ENCODE assay signal across 6 cellular contexts in the genomic region with DNA sequence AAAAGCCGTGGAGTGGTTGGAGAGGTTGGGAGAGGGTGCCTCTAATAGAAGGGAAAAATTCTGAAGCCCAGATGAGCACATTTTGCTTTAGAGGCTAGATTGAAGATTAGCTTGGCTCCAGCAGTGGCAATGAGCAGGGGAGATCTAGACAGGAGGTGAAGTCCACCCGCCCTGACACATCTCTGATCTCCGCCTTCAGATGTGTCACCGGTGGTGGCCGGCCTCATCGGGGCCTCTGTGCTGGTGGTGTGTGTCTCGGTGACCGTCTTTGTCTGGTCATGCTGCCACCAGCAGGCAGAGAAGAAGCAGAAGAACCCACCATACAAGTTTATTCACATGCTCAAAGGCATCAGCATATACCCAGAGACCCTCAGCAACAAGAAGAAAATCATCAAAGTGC. TPM values are rescaled to one million over a fixed set of nuclear protein-coding genes. Genes with fewer than 3 reads are reported as not detected.
"Had no signal": no experiment of that assay in that cellular context is flagged by ENCODE, and none has a peak within 500 bp of the region (broad histone marks: within the 10 kb centered on the region; RNA-seq: fewer than 3 reads in every experiment).

No MANE protein-coding gene starts in this region.

- DNase-seq: H9, HCEC 1CT, KG1 had no signal

- H3K27ac Mint-ChIP-seq: GM23338, H9, IgD-negative memory B cell had no signal

- H3K4me3 ChIP-seq: GM23338 had no signal

- H3K4me1 Mint-ChIP-seq: GM23338, H9, IgD-negative memory B cell had no signal

- H2AFZ ChIP-seq: GM23338 had no signal

- H3K27me3 Mint-ChIP-seq: IgD-negative memory B cell had no signal

- H3K4me2 ChIP-seq: GM23338 had no signal

- H3K9me3 Mint-ChIP-seq: GM23338, H9, IgD-negative memory B cell had no signal

- H3K36me3 Mint-ChIP-seq: IgD-negative memory B cell had no signal

- ATAC-seq: GM23338 had no signal

- H3K4me3 Mint-ChIP-seq: GM23338, H9, IgD-negative memory B cell had no signal

RNA-seq across cellular contexts. Expression of gene SYT11, which starts 8.4 kb away (rescaled TPM):
- total RNA-seq: HT-29 had no signal
